11 cellular contexts compared by ENCODE assay signal in genomic region chr2:61161888-61162287, GRCh38. TPM values are rescaled to one million over a fixed set of nuclear protein-coding genes. Genes with fewer than 3 reads are reported as not detected.
A peak's percentile ranks its signal among the peaks of the same experiment; 100 is the strongest.
DNase-seq lines count a peak whose midpoint lies in the region; ATAC-seq and TF ChIP-seq lines count a peak whose summit lies in the region.
"Had no signal": no experiment of that assay in that cellular context is flagged by ENCODE, and none has a peak within 500 bp of the region (broad histone marks: within the 10 kb centered on the region; RNA-seq: fewer than 3 reads in every experiment).

Gene C2orf74 (plus strand): TSS chr2:61162188. CDS start chr2:61162515, 327 bp downstream.

- no peak within 1 kb of the TSS for H3K4me3 ChIP-seq in endodermal cell (ENCODE audit: low read length)
- H3K4me3 ChIP-seq in lung = no peak within 1 kb of the TSS

- no peaks in the 10 kb centered on the region for H3K27me3 Mint-ChIP-seq in activated naive CD4-positive, alpha-beta T cell treated with anti-CD3 and anti-CD28 coated beads, Interleukin-2, amount 10 ng/mL, durations not matched to agents 7 days and 5 days
- H3K27me3 Mint-ChIP-seq in endodermal cell (ENCODE audit: insufficient read depth) = no peaks in the 10 kb centered on the region

- no peak within 1 kb of the TSS for H3K4me3 Mint-ChIP-seq in activated naive CD4-positive, alpha-beta T cell treated with anti-CD3 and anti-CD28 coated beads, Interleukin-2, amount 10 ng/mL, durations not matched to agents 7 days and 5 days
- no peak within 1 kb of the TSS for H3K4me3 Mint-ChIP-seq in endodermal cell

- peaks cover 17% of the 10 kb centered on the region for H3K4me1 Mint-ChIP-seq in activated naive CD4-positive, alpha-beta T cell treated with anti-CD3 and anti-CD28 coated beads, Interleukin-2, amount 10 ng/mL, durations not matched to agents 7 days and 5 days
- H3K4me1 Mint-ChIP-seq in endodermal cell = peaks cover 5% of the 10 kb centered on the region

- H3K9ac ChIP-seq in endodermal cell (ENCODE audit: extremely low read depth, low read length, poor library complexity, severe bottlenecking) = no peak within 1 kb of the TSS

- no peaks in the 10 kb centered on the region for H3K27me3 ChIP-seq in endodermal cell (ENCODE audit: control insufficient read depth, insufficient read depth, low read length, poor library complexity, severe bottlenecking)
- no peaks in the 10 kb centered on the region for H3K27me3 ChIP-seq in lung (ENCODE audit: control insufficient read depth, insufficient read depth)

- H3K36me3 ChIP-seq in endodermal cell (ENCODE audit: control insufficient read depth, insufficient read depth, low read length) (peaks cover 41% of the 10 kb centered on the region), lung (ENCODE audit: control insufficient read depth in 2 of 2, insufficient read depth in 2 of 2, low read length in 2 of 2) (peaks cover 11 to 15% of the 10 kb centered on the region in 2 donors)

- no peak for ATAC-seq in activated naive CD4-positive, alpha-beta T cell treated with anti-CD3 and anti-CD28 coated beads, Interleukin-2, amount 50 U/mL, for 72 hours
- ATAC-seq in lung (ENCODE audit: insufficient read depth, low FRiP score) (no peak), GM19397 (IDR thresholded peaks at IDR 0.05; ENCODE audit: unreplicated experiment) (no peak), HG03025 (IDR thresholded peaks at IDR 0.05; ENCODE audit: low FRiP score, unreplicated experiment) (no peak), GM18519 (IDR thresholded peaks at IDR 0.05; ENCODE audit: low FRiP score, unreplicated experiment) (no peak)

- no peak for DNase-seq in activated naive CD4-positive, alpha-beta T cell treated with anti-CD3 and anti-CD28 coated beads, Interleukin-2, amount 10 ng/mL, durations not matched to agents 7 days and 5 days
- DNase-seq in activated naive CD4-positive, alpha-beta T cell treated with anti-CD3 and anti-CD28 coated beads, Interleukin-2, amount 50 U/mL, for 72 hours (ENCODE audit: low spot score in 2 of 2) = no peak
- DNase-seq in endodermal cell (no peak), lung (ENCODE audit: low spot score) (no peak), ureter (ENCODE audit: low spot score) (no peak)
- DNase-seq: NCI-H146; stimulated activated CD4-positive, alpha-beta T cell treated with anti-CD3 and anti-CD28 coated beads, Interleukin-4, amount 100 ng/mL, for 24 hours; T-helper 1 cell had no signal

- H3K9me3 ChIP-seq in endodermal cell (ENCODE audit: control insufficient read depth, low read length) = peaks cover 5% of the 10 kb centered on the region
- H3K9me3 ChIP-seq in lung (ENCODE audit: control insufficient read depth in 2 of 2, insufficient read depth in 1 of 2, low read length in 1 of 2) = no peaks in the 10 kb centered on the region

- no peak within 1 kb of the TSS for H3K27ac ChIP-seq in endodermal cell (ENCODE audit: low read depth, low read length)
- H3K27ac ChIP-seq in lung (ENCODE audit: low read depth in 1 of 2, low read length in 1 of 2) = no peak within 1 kb of the TSS

- 93 to 100% methylated on average over 1 to 5 of the region's 5 CpGs for WGBS in endodermal cell (ENCODE audit: insufficient coverage in 1 of 2, insufficient read length in 1 of 2), 2 experiments
- WGBS in lung, 2 donors = 95 to 96% methylated on average over 5 of the region's 5 CpGs

- peaks cover 11% of the 10 kb centered on the region for H3K9me3 Mint-ChIP-seq in activated naive CD4-positive, alpha-beta T cell treated with anti-CD3 and anti-CD28 coated beads, Interleukin-2, amount 10 ng/mL, durations not matched to agents 7 days and 5 days
- peaks cover 0 to 9% of the 10 kb centered on the region in 2 donors for H3K9me3 Mint-ChIP-seq in activated naive CD4-positive, alpha-beta T cell treated with anti-CD3 and anti-CD28 coated beads, Interleukin-2, amount 50 U/mL, for 72 hours
- H3K9me3 Mint-ChIP-seq in endodermal cell = peaks cover 24% of the 10 kb centered on the region

- no peaks in the 10 kb centered on the region for H3K4me1 ChIP-seq in endodermal cell (ENCODE audit: control insufficient read depth, insufficient read depth, low read length)
- H3K4me1 ChIP-seq in lung (ENCODE audit: control insufficient read depth in 2 of 2, insufficient read depth in 2 of 2, low read length in 2 of 2) = peaks cover 0 to 2% of the 10 kb centered on the region in 2 donors

- peaks cover 46% of the 10 kb centered on the region for H3K36me3 Mint-ChIP-seq in activated naive CD4-positive, alpha-beta T cell treated with anti-CD3 and anti-CD28 coated beads, Interleukin-2, amount 10 ng/mL, durations not matched to agents 7 days and 5 days
- peaks cover 24 to 26% of the 10 kb centered on the region in 2 donors for H3K36me3 Mint-ChIP-seq in activated naive CD4-positive, alpha-beta T cell treated with anti-CD3 and anti-CD28 coated beads, Interleukin-2, amount 50 U/mL, for 72 hours
- peaks cover 68% of the 10 kb centered on the region for H3K36me3 Mint-ChIP-seq in endodermal cell (ENCODE audit: low read depth)

- H3K27ac Mint-ChIP-seq in activated naive CD4-positive, alpha-beta T cell treated with anti-CD3 and anti-CD28 coated beads, Interleukin-2, amount 10 ng/mL, durations not matched to agents 7 days and 5 days = peak within 1 kb of the TSS; percentile 87
- peak within 1 kb of the TSS in 1 of 2 donors; percentile 11 for H3K27ac Mint-ChIP-seq in activated naive CD4-positive, alpha-beta T cell treated with anti-CD3 and anti-CD28 coated beads, Interleukin-2, amount 50 U/mL, for 72 hours
- no peak within 1 kb of the TSS for H3K27ac Mint-ChIP-seq in endodermal cell

- TF ChIP-seq CTCF in endodermal cell (conservative IDR thresholded peaks at IDR 0.05) (no peak), lung (IDR thresholded peaks at IDR 0.05; ENCODE audit: control extremely low read depth, extremely low read depth) (no peak)

- CTCF ChIA-PET in activated naive CD4-positive, alpha-beta T cell treated with anti-CD3 and anti-CD28 coated beads, Interleukin-2, amount 10 ng/mL, durations not matched to agents 7 days and 5 days (lab: Charles Lee) = no interaction called here

RNA-seq across cellular contexts. Expression of gene C2orf74, which starts in this region (rescaled TPM):
- 10 to 100 TPM in 1 of 2 donors, 1 to 10 TPM in 1; 9.7 to 14.4 TPM for total RNA-seq in activated naive CD4-positive, alpha-beta T cell treated with anti-CD3 and anti-CD28 coated beads, Interleukin-2, amount 50 U/mL, for 72 hours
- total RNA-seq in endodermal cell (10 to 100 TPM; 10.2 to 15.7 TPM), lung (10 to 100 TPM; 11.5 to 16.9 TPM), ureter (18.2 TPM)
- 17.5 TPM for polyA plus RNA-seq in endodermal cell (2013, experiment 1 of 2)
- 20.6 TPM for polyA plus RNA-seq in endodermal cell (2013, experiment 2 of 2)
- polyA plus RNA-seq in lung = 10 to 100 TPM; 10.6 to 18.3 TPM
